Comparison of ENCODE assay signal across 22 cellular contexts in the genomic region with DNA sequence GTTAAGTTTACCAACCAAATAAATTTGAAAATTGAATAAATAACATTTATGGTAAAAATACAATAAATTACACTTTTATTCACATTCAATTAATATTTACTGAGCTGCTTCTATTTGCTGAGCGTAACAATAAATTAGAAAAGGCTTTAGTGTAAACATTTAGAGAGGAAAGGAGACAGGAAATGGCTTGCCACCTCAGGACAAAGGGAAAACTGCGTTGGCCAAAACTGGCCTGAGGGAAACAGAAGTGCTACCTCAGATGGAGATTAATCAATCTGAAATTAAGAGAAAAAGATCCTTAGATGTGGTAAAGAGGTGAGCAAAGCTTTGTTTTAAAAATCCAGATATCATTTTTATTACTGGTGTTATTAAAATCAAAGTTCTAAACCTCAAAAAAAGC.
"Had no signal": no experiment of that assay in that cellular context is flagged by ENCODE, and none has a peak within 500 bp of the region (broad histone marks: within the 10 kb centered on the region; RNA-seq: fewer than 3 reads in every experiment).

No MANE protein-coding gene starts in this region.

- H3K4me3 ChIP-seq: esophagus muscularis mucosa, gastroesophageal sphincter, heart right ventricle, left lung, right atrium auricular region, thyroid gland had no signal

- H3K36me3 ChIP-seq: brain microvascular endothelial cell, esophagus muscularis mucosa, gastroesophageal sphincter, heart right ventricle, left lung, right atrium auricular region, thyroid gland had no signal

- ATAC-seq: activated CD8-positive, alpha-beta memory T cell treated with anti-CD3 and anti-CD28 coated beads, Interleukin-2, amount 10 ng/mL, durations not matched to agents 7 days and 5 days; gastroesophageal sphincter; heart right ventricle; left lung; WTC11 had no signal

- DNase-seq: activated CD4-positive, alpha-beta memory T cell treated with anti-CD3 and anti-CD28 coated beads, Interleukin-2, amount 10 ng/mL, durations not matched to agents 7 days and 5 days; activated CD4-positive, alpha-beta T cell treated with anti-CD3 and anti-CD28 coated beads for 4 hours; activated CD8-positive, alpha-beta memory T cell treated with anti-CD3 and anti-CD28 coated beads, Interleukin-2, amount 10 ng/mL, durations not matched to agents 7 days and 5 days; activated effector memory CD4-positive, alpha-beta T cell treated with Interleukin-2 at 50 U/mL for 16 hours; activated naive CD4-positive, alpha-beta T cell treated with anti-CD3 and anti-CD28 coated beads, Interleukin-2, amount 10 ng/mL, durations not matched to agents 7 days and 5 days; activated T-cell treated with anti-CD3 and anti-CD28 coated beads, Interleukin-2, amount 50 U/mL, for 1 hour; aorta; brain microvascular endothelial cell; central memory CD4-positive, alpha-beta T cell; effector CD4-positive, alpha-beta T cell; heart right ventricle; left lung; mammary epithelial cell; stimulated activated CD4-positive, alpha-beta T cell treated with anti-CD3 and anti-CD28 coated beads, Interleukin-12 subunit alpha, Interleukin-12 subunit beta, amount 100 ng/mL, for 4 hours; stimulated activated CD4-positive, alpha-beta T cell treated with anti-CD3 and anti-CD28 coated beads, Interleukin-1b, Interleukin-23, amount 100 ng/mL, for 48 hours; stimulated activated CD8-positive, alpha-beta memory T cell treated with anti-CD3 and anti-CD28 coated beads, Interleukin-4, amount 100 ng/mL, for 48 hours; stimulated activated naive CD4-positive, alpha-beta T cell; thyroid gland had no signal

- H3K9me3 ChIP-seq: esophagus muscularis mucosa, gastroesophageal sphincter, right atrium auricular region, thyroid gland had no signal

- H3K27me3 ChIP-seq: brain microvascular endothelial cell, esophagus muscularis mucosa, gastroesophageal sphincter, heart right ventricle, left lung, right atrium auricular region, thyroid gland had no signal

- H3K4me1 ChIP-seq: esophagus muscularis mucosa, gastroesophageal sphincter, heart right ventricle, left lung, right atrium auricular region, thyroid gland had no signal

- H3K27ac ChIP-seq: brain microvascular endothelial cell, esophagus muscularis mucosa, gastroesophageal sphincter, heart right ventricle, left lung, right atrium auricular region, thyroid gland had no signal
